ENCODE assay signal across 1 cellular context in genomic region chr12:62631531-62632520, GRCh38.
TF ChIP-seq lines count a peak whose summit lies in the region.

No MANE protein-coding gene starts in this region.

TF ChIP-seq in GM12878, 131 proteins besides CTCF, POLR2A, EP300 and RAD21 (continued from another document and continues in another):
- no peak for TF ChIP-seq E4F1 (IDR thresholded peaks at IDR 0.05; ENCODE audit: borderline replicate concordance, partially characterized antibody)
- no peak for TF ChIP-seq STAT1 (conservative IDR thresholded peaks at IDR 0.05)
- TF ChIP-seq NR2F1 (conservative IDR thresholded peaks at IDR 0.05): peak; percentile 81; the same call in 1 of the 2 replicates
- no peak for TF ChIP-seq CEBPZ (IDR thresholded peaks at IDR 0.05; ENCODE audit: low read depth, low read length)
- no peak for TF ChIP-seq MEF2B (IDR thresholded peaks at IDR 0.05; ENCODE audit: partially characterized antibody, poor library complexity, severe bottlenecking)
- no peak for TF ChIP-seq NRF1 (conservative IDR thresholded peaks at IDR 0.05; ENCODE audit: low read depth, low read length)
- TF ChIP-seq IRF3 (IDR thresholded peaks at IDR 0.05): no peak
- TF ChIP-seq PBX3 (IDR thresholded peaks at IDR 0.05; ENCODE audit: insufficient replicate concordance, low read depth, low read length): no peak
- peak; percentile 29; the same call in 1 of the 2 replicates for TF ChIP-seq PAX5 (IDR thresholded peaks at IDR 0.05; ENCODE audit: borderline replicate concordance, low read depth, low read length)
- no peak for TF ChIP-seq CBX5 (IDR thresholded peaks at IDR 0.05; ENCODE audit: low read depth)
- no peak for TF ChIP-seq ZBTB33 (IDR thresholded peaks at IDR 0.05)
- TF ChIP-seq BRCA1 (IDR thresholded peaks at IDR 0.05; ENCODE audit: low read depth, low read length): no peak
- no peak for TF ChIP-seq JUNB (IDR thresholded peaks at IDR 0.05)
- TF ChIP-seq HDGF (IDR thresholded peaks at IDR 0.05): no peak
- TF ChIP-seq GATAD2B (conservative IDR thresholded peaks at IDR 0.05; ENCODE audit: low read depth): peak; percentile 36; the same call in 1 of the 2 replicates
- no peak for TF ChIP-seq SREBF2 (IDR thresholded peaks at IDR 0.05; ENCODE audit: low read length)
- TF ChIP-seq ATF2 (IDR thresholded peaks at IDR 0.05; ENCODE audit: low read length): peak; percentile 19; the same call in 1 of the 2 replicates
- TF ChIP-seq RBBP5 (conservative IDR thresholded peaks at IDR 0.05): no peak
- no peak for TF ChIP-seq TARDBP (IDR thresholded peaks at IDR 0.05; ENCODE audit: borderline replicate concordance)
- no peak for TF ChIP-seq NBN (IDR thresholded peaks at IDR 0.05)
- no peak for TF ChIP-seq ATF7 (IDR thresholded peaks at IDR 0.05; ENCODE audit: low read depth)
- TF ChIP-seq SUZ12 (IDR thresholded peaks at IDR 0.05; ENCODE audit: unreplicated experiment): no peak
- TF ChIP-seq RFX5 (IDR thresholded peaks at IDR 0.05; ENCODE audit: low read depth, low read length): no peak
- no peak for TF ChIP-seq NFYA (IDR thresholded peaks at IDR 0.05; ENCODE audit: borderline replicate concordance, low read depth, low read length)
- no peak for TF ChIP-seq TAF1 (IDR thresholded peaks at IDR 0.05; ENCODE audit: borderline replicate concordance, low read depth, low read length)
- no peak for TF ChIP-seq ZNF217 (IDR thresholded peaks at IDR 0.05)
- no peak for TF ChIP-seq ZNF622 (IDR thresholded peaks at IDR 0.05)
- no peak for TF ChIP-seq SKIL (IDR thresholded peaks at IDR 0.05; ENCODE audit: low read depth, poor library complexity, severe bottlenecking)
- TF ChIP-seq MAX (IDR thresholded peaks at IDR 0.05; ENCODE audit: low read depth, low read length): no peak
- no peak; the same call in 1 of the 2 replicates for TF ChIP-seq DPF2 (IDR thresholded peaks at IDR 0.05)
- TF ChIP-seq HDAC2 (IDR thresholded peaks at IDR 0.05): no peak
- peak in 1 of 2 experiments; percentile 74; a peak in 2 of 3 replicates for TF ChIP-seq EGR1 (IDR thresholded peaks at IDR 0.05; ENCODE audit: borderline replicate concordance in 1 of 2, low read depth in 2 of 2, low read length in 2 of 2)
- TF ChIP-seq REST (IDR thresholded peaks at IDR 0.05; ENCODE audit: low read depth, low read length): no peak
- TF ChIP-seq FOS (IDR thresholded peaks at IDR 0.05; ENCODE audit: borderline replicate concordance, extremely low read depth, insufficient read length): no peak
- TF ChIP-seq ZNF24 (IDR thresholded peaks at IDR 0.05): no peak
- TF ChIP-seq HCFC1 (IDR thresholded peaks at IDR 0.05; ENCODE audit: low read length): no peak
- no peak for TF ChIP-seq KLF5 (IDR thresholded peaks at IDR 0.05; ENCODE audit: partially characterized antibody)
- TF ChIP-seq IRF5 (IDR thresholded peaks at IDR 0.05; ENCODE audit: borderline replicate concordance): no peak
- TF ChIP-seq RAD51 (IDR thresholded peaks at IDR 0.05): no peak
- peak; percentile 74; the same call in 1 of the 2 replicates for TF ChIP-seq TCF3 (IDR thresholded peaks at IDR 0.05; ENCODE audit: borderline replicate concordance, insufficient read depth, low read depth, low read length)
- TF ChIP-seq ZNF207 (IDR thresholded peaks at IDR 0.05; ENCODE audit: borderline replicate concordance): no peak
- no peak for TF ChIP-seq MXI1 (IDR thresholded peaks at IDR 0.05; ENCODE audit: low read depth, low read length)
- no peak for TF ChIP-seq CBX3 (IDR thresholded peaks at IDR 0.05; ENCODE audit: borderline replicate concordance, low read depth)
- no peak for TF ChIP-seq ETV6 (conservative IDR thresholded peaks at IDR 0.05 in 1 of 2, IDR thresholded peaks at IDR 0.05 in 1 of 2; ENCODE audit: borderline replicate concordance in 1 of 2, low read depth in 1 of 2)
- TF ChIP-seq MYB (IDR thresholded peaks at IDR 0.05; ENCODE audit: borderline replicate concordance, low read depth, low read length): no peak
- 0 out of 2 replicates have a peak, but pooled peaks have one; percentile 16 for TF ChIP-seq NFIC (IDR thresholded peaks at IDR 0.05; ENCODE audit: low read depth, low read length)
- TF ChIP-seq RUNX3 (IDR thresholded peaks at IDR 0.05; ENCODE audit: low read length): peak; percentile 9; the same call in 1 of the 2 replicates
- TF ChIP-seq TBL1XR1 (IDR thresholded peaks at IDR 0.05; ENCODE audit: low read depth, low read length): no peak
